In the genomic region with DNA sequence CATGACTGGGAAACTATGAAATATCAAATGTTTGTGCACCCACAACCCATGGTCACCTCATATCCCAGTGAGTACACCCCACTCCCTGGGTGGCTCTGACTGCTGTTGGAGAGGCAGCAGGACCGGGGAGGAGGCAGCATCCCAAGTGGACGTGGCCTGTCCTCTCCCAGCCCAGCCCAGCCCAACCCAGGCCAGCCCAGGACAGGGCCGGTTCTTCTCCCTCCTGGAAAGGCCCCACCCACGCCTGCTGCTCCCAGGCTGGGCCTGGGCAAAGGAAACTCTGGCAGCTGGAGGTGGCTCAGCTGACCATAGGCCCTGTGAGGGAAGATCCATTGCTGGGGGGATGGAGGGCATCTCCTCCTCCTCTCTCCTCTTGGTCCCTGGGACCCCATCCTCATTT, we compare ENCODE assay signal across 21 cellular contexts. TPM values are rescaled to one million over a fixed set of nuclear protein-coding genes. Genes with fewer than 3 reads are reported as not detected.
DNase-seq lines count a peak whose midpoint lies in the region; ATAC-seq and TF ChIP-seq lines count a peak whose summit lies in the region.
"Had no signal": no experiment of that assay in that cellular context is flagged by ENCODE, and none has a peak within 500 bp of the region (broad histone marks: within the 10 kb centered on the region; RNA-seq: fewer than 3 reads in every experiment).

No MANE protein-coding gene starts in this region.

- H3K27ac ChIP-seq in WERI-Rb-1: no peak overlapping the region; the same call in 1 of the 2 replicates
- H3K27ac ChIP-seq: coronary artery, SJCRH30, testis had no signal

- ATAC-seq in left ventricle myocardium superior (peak; percentile 31), sciatic nerve (peak; percentile 63), HG03039 (IDR thresholded peaks at IDR 0.05; ENCODE audit: unreplicated experiment) (no peak)

- H3K9me3 Mint-ChIP-seq in progenitor cell of endocrine pancreas (ENCODE audit: low read depth): no peaks in the 10 kb centered on the region
- H3K9me3 Mint-ChIP-seq: activated naive CD8-positive, alpha-beta T cell treated with anti-CD3 and anti-CD28 coated beads for 36 hours; CD14-positive monocyte; mesothelial cell of epicardium had no signal

- no peak overlapping the region for H3K27ac Mint-ChIP-seq in progenitor cell of endocrine pancreas
- H3K27ac Mint-ChIP-seq: activated naive CD8-positive, alpha-beta T cell treated with anti-CD3 and anti-CD28 coated beads for 36 hours; CD14-positive monocyte; mesothelial cell of epicardium had no signal

- no peak overlapping the region for H3K4me3 ChIP-seq in WERI-Rb-1 (ENCODE audit: low read depth, low read length)
- H3K4me3 ChIP-seq: coronary artery, SJCRH30, testis had no signal

- intact Hi-C loops in left ventricle myocardium superior (cut with micrococcal nuclease) (no loop called here), sciatic nerve (cut with DNase I) (no loop called here)

- H3K27me3 ChIP-seq in WERI-Rb-1 (ENCODE audit: insufficient read depth, low read depth, severe bottlenecking): no peaks in the 10 kb centered on the region
- H3K27me3 ChIP-seq: testis had no signal

- peaks cover 2% of the 10 kb centered on the region for H3K27me3 Mint-ChIP-seq in progenitor cell of endocrine pancreas

- H3K9me3 ChIP-seq in WERI-Rb-1 (ENCODE audit: severe bottlenecking): no peaks in the 10 kb centered on the region
- H3K9me3 ChIP-seq: SJCRH30, testis had no signal

- TF ChIP-seq CTCF in WERI-Rb-1 (IDR thresholded peaks at IDR 0.05; ENCODE audit: low read depth, low read length) (no peak), progenitor cell of endocrine pancreas (IDR thresholded peaks at IDR 0.05; ENCODE audit: unreplicated experiment) (no peak)

- H3K36me3 Mint-ChIP-seq in progenitor cell of endocrine pancreas (ENCODE audit: insufficient read depth): no peaks in the 10 kb centered on the region
- H3K36me3 Mint-ChIP-seq: activated naive CD8-positive, alpha-beta T cell treated with anti-CD3 and anti-CD28 coated beads for 36 hours; CD14-positive monocyte; mesothelial cell of epicardium had no signal

- peak; percentile 50 for DNase-seq in EH (ENCODE audit: low read depth)
- peak; percentile 65 for DNase-seq in WERI-Rb-1
- DNase-seq in left ventricle myocardium superior: peak; percentile 48
- DNase-seq in sciatic nerve (ENCODE audit: low spot score): no peak
- DNase-seq in stimulated activated naive CD4-positive, alpha-beta T cell treated with Interleukin-2 at 50 U/mL for 16 hours (lab: John Stamatoyannopoulos, UW): no peak
- no peak for DNase-seq in NCI-H1930 (lab: John Stamatoyannopoulos, UW)
- no peak for DNase-seq in progenitor cell of endocrine pancreas (ENCODE audit: low spot score, unreplicated experiment)
- DNase-seq: ACHN; activated CD4-positive, alpha-beta T cell treated with anti-CD3 and anti-CD28 coated beads for 4 hours; activated naive CD8-positive, alpha-beta T cell treated with anti-CD3 and anti-CD28 coated beads for 36 hours; KBM-7; NCI-H1694; NCI-H774; SJCRH30; testis had no signal

- H3K36me3 ChIP-seq in WERI-Rb-1: no peaks in the 10 kb centered on the region
- H3K36me3 ChIP-seq: SJCRH30 had no signal

- no peaks in the 10 kb centered on the region for H3K4me1 Mint-ChIP-seq in progenitor cell of endocrine pancreas (ENCODE audit: low read depth)
- H3K4me1 Mint-ChIP-seq: activated naive CD8-positive, alpha-beta T cell treated with anti-CD3 and anti-CD28 coated beads for 36 hours; CD14-positive monocyte; mesothelial cell of epicardium had no signal

- H3K4me3 Mint-ChIP-seq in progenitor cell of endocrine pancreas (ENCODE audit: low read depth): no peak overlapping the region
- H3K4me3 Mint-ChIP-seq: activated naive CD8-positive, alpha-beta T cell treated with anti-CD3 and anti-CD28 coated beads for 36 hours; CD14-positive monocyte; mesothelial cell of epicardium had no signal

RNA-seq across cellular contexts. Expression of gene MATN1, which starts 19.1 kb away (rescaled TPM):
- total RNA-seq in left ventricle myocardium superior (not detected), sciatic nerve (0.18 TPM), progenitor cell of endocrine pancreas (0.11 and 0.14 TPM in 2 replicates)
- total RNA-seq: renal cortical epithelial cell; T-helper 1 cell treated with Interleukin-12 subunit alpha and Interleukin-12 subunit beta and Interleukin-4 antibody, amounts not matched to agents 30 ng/mL and 1 ng/mL, for 36 hours had no signal

RNA-seq across cellular contexts. Expression of gene LAPTM5, which starts 53.3 kb away (rescaled TPM):
- total RNA-seq in left ventricle myocardium superior (23.9 TPM), sciatic nerve (65.0 TPM), progenitor cell of endocrine pancreas (0.20 TPM in 1 of 2 replicates, not detected in the other)
- total RNA-seq: mesothelial cell of epicardium, renal cortical epithelial cell had no signal

Comparison
In these comparisons a context has a peak if more than half of its experiments do, and no peak if none do; other contexts are left out.
1. DNase-seq: peak in EH (single experiment), WERI-Rb-1 (single experiment) and left ventricle myocardium superior (single experiment); none in sciatic nerve (single experiment), stimulated activated naive CD4-positive, alpha-beta T cell treated with Interleukin-2 at 50 U/mL for 16 hours (single experiment), NCI-H1930 (0 of 2) and progenitor cell of endocrine pancreas (single experiment).
2. RNA of gene LAPTM5, which starts 53.3 kb away (total RNA-seq): 65.0 TPM in sciatic nerve (single experiment) and 23.9 TPM in left ventricle myocardium superior (single experiment); 0.20 TPM in progenitor cell of endocrine pancreas; every median in the first group is over 10 times any median in the second.